14 cellular contexts compared by ENCODE assay signal in the genomic region with DNA sequence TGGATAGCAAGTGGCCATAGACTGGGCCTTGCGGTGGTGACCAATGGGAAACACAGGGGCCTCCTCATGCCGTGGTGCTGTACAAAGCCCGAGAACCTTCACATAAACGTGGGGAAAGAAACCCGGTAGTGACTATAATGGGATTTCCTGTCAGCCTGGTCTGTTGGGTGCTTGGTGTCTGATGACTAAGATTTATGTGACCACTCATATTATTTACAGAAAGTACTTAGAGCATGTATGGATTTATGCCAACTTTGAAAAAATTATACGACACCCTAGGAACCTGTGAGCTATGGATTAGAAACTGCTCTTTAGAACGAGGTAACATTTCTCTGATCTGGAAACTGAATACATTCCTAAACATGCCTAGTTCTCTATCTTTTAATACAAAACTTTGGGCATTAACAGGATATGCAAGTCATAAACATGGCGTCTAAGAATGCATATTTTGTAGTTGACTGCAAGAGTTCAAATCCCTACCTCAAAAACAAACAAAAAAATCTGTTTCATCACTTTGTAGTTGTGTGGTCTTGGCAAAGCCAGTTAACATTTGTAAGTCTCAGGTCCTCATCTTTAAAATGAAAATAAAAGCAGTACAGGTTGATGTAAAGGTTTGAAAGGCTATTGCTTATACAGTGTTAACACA.
DNase-seq lines count a peak whose midpoint lies in the region; ATAC-seq and TF ChIP-seq lines count a peak whose summit lies in the region.
"Had no signal": no experiment of that assay in that cellular context is flagged by ENCODE, and none has a peak within 500 bp of the region (broad histone marks: within the 10 kb centered on the region; RNA-seq: fewer than 3 reads in every experiment).

No MANE protein-coding gene starts in this region.

- H3K36me3 ChIP-seq in BLaER1 treated with 17β-estradiol and CSF1 and Interleukin-3, amounts not matched to agents 10 nM and 100 nM: no peaks in the 10 kb centered on the region
- H3K36me3 ChIP-seq: upper lobe of left lung had no signal

- H3K9me3 ChIP-seq in BLaER1 treated with 17β-estradiol and CSF1 and Interleukin-3, amounts not matched to agents 10 nM and 100 nM (replicated peaks in 1 of 11): no peaks in the 10 kb centered on the region
- H3K9me3 ChIP-seq: upper lobe of left lung had no signal

- ATAC-seq in HG02884 (IDR thresholded peaks at IDR 0.05; ENCODE audit: unreplicated experiment): peak; percentile 57
- no peak for ATAC-seq in HG03354 (IDR thresholded peaks at IDR 0.05; ENCODE audit: poor library complexity, severe bottlenecking, unreplicated experiment)

- no peak overlapping the region for H3K4me3 ChIP-seq in BLaER1 treated with 17β-estradiol and CSF1 and Interleukin-3, amounts not matched to agents 10 nM and 100 nM
- H3K4me3 ChIP-seq in epithelial cell of esophagus (ENCODE audit: low read length): no peak overlapping the region
- H3K4me3 ChIP-seq: upper lobe of left lung had no signal

- peaks cover 0 to 15% (median 4%) of the 10 kb centered on the region in 10 experiments; a peak in 10 of 20 replicates for H3K4me1 ChIP-seq in BLaER1 treated with 17β-estradiol and CSF1 and Interleukin-3, amounts not matched to agents 10 nM and 100 nM
- H3K4me1 ChIP-seq: parathyroid adenoma, upper lobe of left lung had no signal

- TF ChIP-seq CTCF in epithelial cell of esophagus (IDR thresholded peaks at IDR 0.05; ENCODE audit: insufficient read depth, low read depth, low read length, missing control alignments): no peak

- H3K27ac ChIP-seq in BLaER1 treated with 17β-estradiol and CSF1 and Interleukin-3, amounts not matched to agents 10 nM and 100 nM: peak overlapping the region in 3 of 11 experiments; percentile 24 to 65 (median 55); a peak in 5 of 22 replicates
- no peak overlapping the region for H3K27ac ChIP-seq in caudate nucleus (ENCODE audit: low read depth, low read length)
- H3K27ac ChIP-seq: parathyroid adenoma, upper lobe of left lung had no signal

- H3K27me3 ChIP-seq in BLaER1 treated with 17β-estradiol and CSF1 and Interleukin-3, amounts not matched to agents 10 nM and 100 nM: no peaks in the 10 kb centered on the region
- H3K27me3 ChIP-seq: upper lobe of left lung had no signal

- no peaks in the 10 kb centered on the region for H4K20me1 ChIP-seq in BLaER1 treated with 17β-estradiol and CSF1 and Interleukin-3, amounts not matched to agents 10 nM and 100 nM

- H3K4me2 ChIP-seq in BLaER1 treated with 17β-estradiol and CSF1 and Interleukin-3, amounts not matched to agents 10 nM and 100 nM: peak overlapping the region in 8 of 11 experiments; percentile 1 to 71 (median 39); a peak in 11 of 22 replicates

- H3K9ac ChIP-seq in BLaER1 treated with 17β-estradiol and CSF1 and Interleukin-3, amounts not matched to agents 10 nM and 100 nM: no peak overlapping the region
- H3K9ac ChIP-seq: parathyroid adenoma had no signal

- peak; percentile 32 for DNase-seq in NCI-H510A treated with DMSO at 0.1 percent for 48 hours (lab: John Stamatoyannopoulos, UW)
- DNase-seq in epithelial cell of esophagus (ENCODE audit: low read depth): peak; percentile 77
- DNase-seq in DMS153 (lab: John Stamatoyannopoulos, UW): no peak
- no peak for DNase-seq in stimulated activated CD4-positive, alpha-beta T cell treated with anti-CD3 and anti-CD28 coated beads, Interleukin-4, amount 100 ng/mL, for 1 hour
- DNase-seq in caudate nucleus (lab: John Stamatoyannopoulos, UW): no peak
- DNase-seq: activated CD4-positive, alpha-beta T cell treated with anti-CD3 and anti-CD28 coated beads, Interleukin-2, amount 10 ng/mL, durations not matched to agents 7 days and 5 days; DMS79 treated with DMSO at 0.1 percent for 48 hours; NCI-H1048; stimulated activated CD4-positive, alpha-beta T cell treated with anti-CD3 and anti-CD28 coated beads, Interleukin-15, amount 100 ng/mL, for 24 hours; upper lobe of left lung had no signal

Comparison
In these comparisons a context has a peak if more than half of its experiments do, and no peak if none do; other contexts are left out.
1. DNase-seq: peak in NCI-H510A treated with DMSO at 0.1 percent for 48 hours (single experiment) and epithelial cell of esophagus (single experiment); none in DMS153 (single experiment), stimulated activated CD4-positive, alpha-beta T cell treated with anti-CD3 and anti-CD28 coated beads, Interleukin-4, amount 100 ng/mL, for 1 hour (single experiment) and caudate nucleus (0 of 61).